ENCODE assay signal across 3 cellular contexts in genomic region chr10:7526017-7526400, GRCh38.
"Had no signal": no experiment of that assay in that cellular context is flagged by ENCODE, and none has a peak within 500 bp of the region (broad histone marks: within the 10 kb centered on the region; RNA-seq: fewer than 3 reads in every experiment).

No MANE protein-coding gene starts in this region.

- H3K36me3 ChIP-seq: tibial artery had no signal

- DNase-seq: activated T-cell treated with anti-CD3 and anti-CD28 coated beads, Interleukin-2, amount 50 U/mL, for 1 hour had no signal

- H3K9me3 ChIP-seq: tibial artery had no signal

- H3K27ac ChIP-seq: epithelial cell of prostate, tibial artery had no signal

- H3K4me3 ChIP-seq: tibial artery had no signal
